13 cellular contexts compared by ENCODE assay signal in the genomic region with DNA sequence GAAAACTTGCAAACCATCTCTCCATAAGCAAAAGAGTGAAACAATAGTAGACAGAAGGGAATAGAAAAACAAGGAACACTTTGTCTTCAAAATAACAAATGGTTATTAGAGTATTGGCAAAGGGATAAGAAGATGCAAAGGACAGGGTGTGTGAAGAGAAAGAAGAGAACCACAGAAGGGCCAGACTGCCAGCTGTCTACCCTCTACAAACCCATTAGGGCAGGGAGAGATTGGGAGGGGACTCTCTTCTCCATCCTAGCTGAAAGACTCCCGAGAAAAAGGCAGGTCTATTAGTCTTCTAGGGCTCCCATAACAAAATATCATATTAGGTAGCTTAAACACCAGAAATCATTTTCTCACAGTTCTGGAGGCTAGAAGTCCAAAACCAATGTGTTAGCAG.
DNase-seq lines count a peak whose midpoint lies in the region; ATAC-seq and TF ChIP-seq lines count a peak whose summit lies in the region.
"Had no signal": no experiment of that assay in that cellular context is flagged by ENCODE, and none has a peak within 500 bp of the region (broad histone marks: within the 10 kb centered on the region; RNA-seq: fewer than 3 reads in every experiment).

No MANE protein-coding gene starts in this region.

- peak overlapping the region; percentile 12 for H3K4me3 Mint-ChIP-seq in osteocyte (ENCODE audit: unreplicated experiment)
- H3K4me3 Mint-ChIP-seq in natural killer cell, result no peak overlapping the region
- H3K4me3 Mint-ChIP-seq: CD4-positive, CD25-positive, alpha-beta regulatory T cell had no signal

- H3K4me1 ChIP-seq in right atrium auricular region, result peaks cover 0 to 5% of the 10 kb centered on the region in 2 donors
- no peaks in the 10 kb centered on the region for H3K4me1 ChIP-seq in Karpas-422 (ENCODE audit: low read length)
- H3K4me1 ChIP-seq: BLaER1 treated with 17β-estradiol and CSF1 and Interleukin-3, amounts not matched to agents 10 nM and 100 nM had no signal

- H3K4me3 ChIP-seq in right atrium auricular region (no peak overlapping the region), Karpas-422 (ENCODE audit: low read length) (no peak overlapping the region)
- H3K4me3 ChIP-seq: BLaER1 treated with 17β-estradiol and CSF1 and Interleukin-3, amounts not matched to agents 10 nM and 100 nM had no signal

- H3K36me3 Mint-ChIP-seq in osteocyte (ENCODE audit: unreplicated experiment) (peaks cover 3% of the 10 kb centered on the region), natural killer cell (no peaks in the 10 kb centered on the region)
- H3K36me3 Mint-ChIP-seq: CD4-positive, CD25-positive, alpha-beta regulatory T cell had no signal

- peak; percentile 29 for DNase-seq in NCI-H82 (lab: John Stamatoyannopoulos, UW)
- no peak for DNase-seq in NCI-H82 treated with DMSO at 0.1 percent for 48 hours (lab: John Stamatoyannopoulos, UW; ENCODE audit: unreplicated experiment)
- no peak for DNase-seq in right atrium auricular region (ENCODE audit: low spot score)
- DNase-seq in cardiac septum (ENCODE audit: low spot score), result no peak
- DNase-seq in osteocyte (ENCODE audit: extremely low spot score, unreplicated experiment), result no peak
- DNase-seq in natural killer cell, result no peak
- DNase-seq in Karpas-422, result no peak
- DNase-seq: 8988T; ACHN; CD4-positive, CD25-positive, alpha-beta regulatory T cell; DMS53 had no signal

- ATAC-seq in natural killer cell, result no peak
- ATAC-seq: HCT116 had no signal

- H3K4me1 Mint-ChIP-seq in osteocyte (ENCODE audit: unreplicated experiment) (peaks cover 69% of the 10 kb centered on the region), natural killer cell (no peaks in the 10 kb centered on the region)
- H3K4me1 Mint-ChIP-seq: CD4-positive, CD25-positive, alpha-beta regulatory T cell had no signal

- H3K27ac ChIP-seq in right atrium auricular region, result peak overlapping the region; percentile 15 to 40
- H3K27ac ChIP-seq in Karpas-422 (ENCODE audit: low read length), result no peak overlapping the region
- H3K27ac ChIP-seq: BLaER1 treated with 17β-estradiol and CSF1 and Interleukin-3, amounts not matched to agents 10 nM and 100 nM had no signal

- no peaks in the 10 kb centered on the region for H4K20me1 ChIP-seq in Karpas-422 (ENCODE audit: insufficient read depth, low read depth, low read length)
- H4K20me1 ChIP-seq: BLaER1 treated with 17β-estradiol and CSF1 and Interleukin-3, amounts not matched to agents 10 nM and 100 nM had no signal

- H3K27ac Mint-ChIP-seq in osteocyte (ENCODE audit: unreplicated experiment) (peak overlapping the region; percentile 88), natural killer cell (no peak overlapping the region)
- H3K27ac Mint-ChIP-seq: CD4-positive, CD25-positive, alpha-beta regulatory T cell had no signal

- H3K27me3 Mint-ChIP-seq in osteocyte (ENCODE audit: unreplicated experiment) (no peaks in the 10 kb centered on the region), natural killer cell (ENCODE audit: low read depth in 2 of 2) (no peaks in the 10 kb centered on the region)

- H3K27me3 ChIP-seq in right atrium auricular region (no peaks in the 10 kb centered on the region), Karpas-422 (ENCODE audit: low read length) (no peaks in the 10 kb centered on the region)
- H3K27me3 ChIP-seq: BLaER1 treated with 17β-estradiol and CSF1 and Interleukin-3, amounts not matched to agents 10 nM and 100 nM had no signal

- no peaks in the 10 kb centered on the region for H3K9me2 ChIP-seq in Karpas-422 (replicated peaks; ENCODE audit: insufficient read depth, low read length)

- H3K79me2 ChIP-seq in Karpas-422 (ENCODE audit: low read length), result no peaks in the 10 kb centered on the region

- TF ChIP-seq CTCF in right atrium auricular region (IDR thresholded peaks at IDR 0.05) (no peak), osteocyte (IDR thresholded peaks at IDR 0.05) (no peak), natural killer cell (IDR thresholded peaks at IDR 0.05) (no peak)

- H3K9ac ChIP-seq in Karpas-422 (ENCODE audit: low read length), result no peak overlapping the region
- H3K9ac ChIP-seq: BLaER1 treated with 17β-estradiol and CSF1 and Interleukin-3, amounts not matched to agents 10 nM and 100 nM had no signal

- intact Hi-C loops in cardiac septum (cut with DNase I), result no loop called here
- intact Hi-C loops in natural killer cell (cut with micrococcal nuclease), result no loop called here

- H3K9me3 ChIP-seq in right atrium auricular region (no peaks in the 10 kb centered on the region), Karpas-422 (ENCODE audit: low read length) (no peaks in the 10 kb centered on the region)
- H3K9me3 ChIP-seq: BLaER1 treated with 17β-estradiol and CSF1 and Interleukin-3, amounts not matched to agents 10 nM and 100 nM had no signal

- H3K4me2 ChIP-seq in Karpas-422 (ENCODE audit: low read depth, low read length, poor library complexity, severe bottlenecking), result no peak overlapping the region
- H3K4me2 ChIP-seq: BLaER1 treated with 17β-estradiol and CSF1 and Interleukin-3, amounts not matched to agents 10 nM and 100 nM had no signal

- H2AFZ ChIP-seq in Karpas-422 (ENCODE audit: low read length), result no peak overlapping the region

- H3K9me3 Mint-ChIP-seq in osteocyte (ENCODE audit: unreplicated experiment) (peaks cover 14% of the 10 kb centered on the region), natural killer cell (peaks cover 3 to 5% of the 10 kb centered on the region in 2 donors)

- H3K36me3 ChIP-seq in right atrium auricular region (no peaks in the 10 kb centered on the region), Karpas-422 (ENCODE audit: insufficient read depth, low read length) (no peaks in the 10 kb centered on the region)
- H3K36me3 ChIP-seq: BLaER1 treated with 17β-estradiol and CSF1 and Interleukin-3, amounts not matched to agents 10 nM and 100 nM had no signal
